7 cellular contexts compared by ENCODE assay signal in the genomic region with DNA sequence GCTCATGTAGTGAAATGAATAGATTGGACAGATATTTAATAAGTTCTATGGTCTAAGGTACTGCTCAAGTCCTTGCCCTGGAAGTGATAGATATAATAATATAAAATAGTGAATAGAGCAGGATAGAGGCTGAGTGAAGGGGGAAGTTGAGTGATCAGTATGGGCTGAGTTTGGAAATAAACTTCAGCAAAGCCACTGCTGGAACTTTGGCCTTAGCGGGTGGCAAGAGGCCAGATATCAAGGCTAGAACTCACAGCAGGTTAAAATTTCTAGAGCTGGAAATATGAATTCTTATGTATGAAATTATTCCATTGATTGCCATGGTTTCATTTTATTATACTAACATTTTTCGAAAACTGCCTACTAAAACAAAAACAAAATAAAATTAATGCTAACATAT.
"Had no signal": no experiment of that assay in that cellular context is flagged by ENCODE, and none has a peak within 500 bp of the region (broad histone marks: within the 10 kb centered on the region; RNA-seq: fewer than 3 reads in every experiment).

No MANE protein-coding gene starts in this region.

- H3K36me3 Mint-ChIP-seq: IgD-negative memory B cell had no signal

- H3K4me3 Mint-ChIP-seq: IgD-negative memory B cell had no signal

- H3K27ac Mint-ChIP-seq: IgD-negative memory B cell had no signal

- H3K4me3 ChIP-seq: K562 had no signal

- H3K27ac ChIP-seq: HL-60 had no signal

- ATAC-seq: K562 had no signal

- DNase-seq: IMR-90, KBM-7, KG1 had no signal

- FAIRE-seq: HTR-8/SVneo, K562 had no signal

- H3K4me1 Mint-ChIP-seq: IgD-negative memory B cell had no signal
